27 cellular contexts compared by ENCODE assay signal in the genomic region with DNA sequence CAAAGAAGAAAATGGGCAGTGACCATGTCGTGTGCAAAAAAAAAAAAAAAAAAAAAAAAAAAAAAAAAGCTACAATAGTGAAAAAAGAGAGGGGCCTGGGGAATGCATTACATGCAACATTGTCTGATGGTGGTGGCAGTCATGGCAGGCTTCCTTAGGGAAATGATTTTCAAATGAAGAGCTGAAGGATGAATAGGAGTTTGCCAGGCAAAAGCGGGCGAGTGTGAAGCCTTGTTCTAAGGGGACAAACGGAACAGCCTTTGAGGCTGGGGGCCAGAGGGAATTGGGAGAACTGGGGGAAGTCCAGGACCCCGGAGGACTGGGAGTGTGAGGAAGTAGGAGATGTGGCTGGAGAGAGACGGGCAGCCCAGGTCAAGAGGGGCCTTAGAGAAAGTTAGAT. TPM values are rescaled to one million over a fixed set of nuclear protein-coding genes. Genes with fewer than 3 reads are reported as not detected.
"Had no signal": no experiment of that assay in that cellular context is flagged by ENCODE, and none has a peak within 500 bp of the region (broad histone marks: within the 10 kb centered on the region; RNA-seq: fewer than 3 reads in every experiment).

No MANE protein-coding gene starts in this region.

- H3K27ac Mint-ChIP-seq: activated CD8-positive, alpha-beta T cell treated with anti-CD3 and anti-CD28 coated beads, Interleukin-2, amount 10 ng/mL, durations not matched to agents 7 days and 5 days; activated naive CD8-positive, alpha-beta T cell treated with anti-CD3 and anti-CD28 coated beads, Interleukin-2, amount 10 ng/mL, durations not matched to agents 7 days and 5 days; T-helper 1 cell treated with Interleukin-12 subunit alpha and Interleukin-12 subunit beta and Interleukin-4 antibody, amounts not matched to agents 30 μg/mL and 1 μg/mL, for 36 hours; WTC11 had no signal

- H3K27me3 ChIP-seq: cardiac muscle cell had no signal

- DNase-seq: activated CD4-positive, alpha-beta T cell treated with anti-CD3 and anti-CD28 coated beads for 48 hours; activated CD4-positive, alpha-beta T cell treated with anti-CD3 and anti-CD28 coated beads, Interleukin-2, amount 50 U/mL, for 4 hours; activated CD4-positive, CD25-positive, alpha-beta regulatory T cell treated with anti-CD3 and anti-CD28 coated beads, Interleukin-2, amount 50 U/mL, for 72 hours; activated CD8-positive, alpha-beta memory T cell treated with anti-CD3 and anti-CD28 coated beads, Interleukin-2, amount 50 U/mL, for 48 hours; activated CD8-positive, alpha-beta T cell treated with anti-CD3 and anti-CD28 coated beads, Interleukin-2, amount 10 ng/mL, durations not matched to agents 7 days and 5 days; activated naive CD4-positive, alpha-beta T cell treated with anti-CD3 and anti-CD28 coated beads, Interleukin-2, amount 50 U/mL, for 16 hours; activated naive CD8-positive, alpha-beta T cell treated with anti-CD3 and anti-CD28 coated beads, Interleukin-2, amount 10 ng/mL, durations not matched to agents 7 days and 5 days; activated T-cell treated with anti-CD3 and anti-CD28 coated beads, Interleukin-2, amount 50 U/mL, for 1 hour; adrenal gland; aorta; Kasumi-1; KBM-7; NCI-H1105 treated with DMSO at 0.1 percent for 48 hours; NCI-H146; NCI-H1930; NCI-H2171 treated with DMSO at 0.1 percent for 48 hours; NCI-H226; NCI-H526; NCI-H82; Peyer's patch; Right ventricle myocardium superior; SJCRH30 had no signal

- ATAC-seq: activated CD8-positive, alpha-beta T cell treated with anti-CD3 and anti-CD28 coated beads, Interleukin-2, amount 10 ng/mL, durations not matched to agents 7 days and 5 days; WTC11 had no signal

- H3K9me3 Mint-ChIP-seq: activated naive CD8-positive, alpha-beta T cell treated with anti-CD3 and anti-CD28 coated beads, Interleukin-2, amount 10 ng/mL, durations not matched to agents 7 days and 5 days; T-helper 1 cell treated with Interleukin-12 subunit alpha and Interleukin-12 subunit beta and Interleukin-4 antibody, amounts not matched to agents 30 μg/mL and 1 μg/mL, for 36 hours; WTC11 had no signal

- H3K4me3 Mint-ChIP-seq: activated CD8-positive, alpha-beta T cell treated with anti-CD3 and anti-CD28 coated beads, Interleukin-2, amount 10 ng/mL, durations not matched to agents 7 days and 5 days; activated naive CD8-positive, alpha-beta T cell treated with anti-CD3 and anti-CD28 coated beads, Interleukin-2, amount 10 ng/mL, durations not matched to agents 7 days and 5 days; T-helper 1 cell treated with Interleukin-12 subunit alpha and Interleukin-12 subunit beta and Interleukin-4 antibody, amounts not matched to agents 30 μg/mL and 1 μg/mL, for 36 hours; WTC11 had no signal

- H3K4me1 ChIP-seq: SJCRH30 had no signal

- H3K36me3 ChIP-seq: adrenal gland, cardiac muscle cell, Peyer's patch, SJCRH30 had no signal

- H3K9me3 ChIP-seq: adrenal gland, Peyer's patch, SJCRH30 had no signal

- H3K4me3 ChIP-seq: adrenal gland, Peyer's patch, SJCRH30 had no signal

- H3K27ac ChIP-seq: adrenal gland, Peyer's patch, RWPE1, SJCRH30 had no signal

- H3K36me3 Mint-ChIP-seq: activated naive CD8-positive, alpha-beta T cell treated with anti-CD3 and anti-CD28 coated beads, Interleukin-2, amount 10 ng/mL, durations not matched to agents 7 days and 5 days; brain; WTC11 had no signal

RNA-seq across cellular contexts. Expression of gene COL13A1, which starts 3.1 kb away (rescaled TPM):
- total RNA-seq: activated CD8-positive, alpha-beta T cell treated with anti-CD3 and anti-CD28 coated beads, Interleukin-2, amount 10 ng/mL, durations not matched to agents 7 days and 5 days; activated naive CD8-positive, alpha-beta T cell treated with anti-CD3 and anti-CD28 coated beads, Interleukin-2, amount 10 ng/mL, durations not matched to agents 7 days and 5 days had no signal
